In genomic region chr16:20871935-20872815, GRCh38 we compare ENCODE assay signal across 17 cellular contexts. TPM values are rescaled to one million over a fixed set of nuclear protein-coding genes. Genes with fewer than 3 reads are reported as not detected.
A peak's percentile ranks its signal among the peaks of the same experiment; 100 is the strongest.
DNase-seq lines count a peak whose midpoint lies in the region; ATAC-seq and TF ChIP-seq lines count a peak whose summit lies in the region.
"Had no signal": no experiment of that assay in that cellular context is flagged by ENCODE, and none has a peak within 500 bp of the region (broad histone marks: within the 10 kb centered on the region; RNA-seq: fewer than 3 reads in every experiment).

No MANE protein-coding gene starts in this region.

- no peak overlapping the region for H2AFZ ChIP-seq in mammary epithelial cell (ENCODE audit: low read depth, low read length)

- DNase-seq in MCF 10A (ENCODE audit: unreplicated experiment): no peak
- DNase-seq in mammary epithelial cell: no peak
- DNase-seq in activated naive CD8-positive, alpha-beta T cell treated with anti-CD3 and anti-CD28 coated beads, Interleukin-2, amount 10 ng/mL, durations not matched to agents 7 days and 5 days: no peak
- no peak for DNase-seq in right lobe of liver
- DNase-seq in tibial artery: no peak
- DNase-seq in stimulated activated CD4-positive, alpha-beta T cell treated with anti-CD3 and anti-CD28 coated beads, Interleukin-4, amount 100 ng/mL, for 1 hour: no peak
- no peak for DNase-seq in AML-193 (lab: John Stamatoyannopoulos, UW)
- DNase-seq: activated CD4-positive, CD25-positive, alpha-beta regulatory T cell treated with anti-CD3 and anti-CD28 coated beads, Interleukin-2, amount 50 U/mL, for 72 hours; activated naive CD4-positive, alpha-beta T cell treated with anti-CD3 and anti-CD28 coated beads, Interleukin-2, amount 10 ng/mL, durations not matched to agents 7 days and 5 days; GDM1; SHP77; stimulated activated CD4-positive, alpha-beta T cell treated with anti-CD3 and anti-CD28 coated beads, Interleukin-4, amount 100 ng/mL, for 4 hours; upper lobe of right lung had no signal

- no peak overlapping the region for H3K4me3 Mint-ChIP-seq in MCF 10A (ENCODE audit: unreplicated experiment)
- no peak overlapping the region for H3K4me3 Mint-ChIP-seq in activated naive CD8-positive, alpha-beta T cell treated with anti-CD3 and anti-CD28 coated beads, Interleukin-2, amount 10 ng/mL, durations not matched to agents 7 days and 5 days
- H3K4me3 Mint-ChIP-seq: activated naive CD4-positive, alpha-beta T cell treated with anti-CD3 and anti-CD28 coated beads, Interleukin-2, amount 10 ng/mL, durations not matched to agents 7 days and 5 days had no signal

- H3K9me3 ChIP-seq in mammary epithelial cell (replicated peaks; ENCODE audit: insufficient read depth, low read length) (no peaks in the 10 kb centered on the region), right lobe of liver (no peaks in the 10 kb centered on the region), tibial artery (no peaks in the 10 kb centered on the region)
- H3K9me3 ChIP-seq: HAP-1, neutrophil, upper lobe of right lung had no signal

- no peaks in the 10 kb centered on the region for H3K27me3 ChIP-seq in mammary epithelial cell (ENCODE audit: insufficient read depth, low read length)
- no peaks in the 10 kb centered on the region for H3K27me3 ChIP-seq in right lobe of liver
- no peaks in the 10 kb centered on the region for H3K27me3 ChIP-seq in tibial artery
- H3K27me3 ChIP-seq: cardiac muscle cell, neutrophil, upper lobe of right lung had no signal

- H3K27ac Mint-ChIP-seq in MCF 10A (ENCODE audit: low read depth, unreplicated experiment): peak overlapping the region; percentile 23
- peak overlapping the region; percentile 97 for H3K27ac Mint-ChIP-seq in activated naive CD8-positive, alpha-beta T cell treated with anti-CD3 and anti-CD28 coated beads, Interleukin-2, amount 10 ng/mL, durations not matched to agents 7 days and 5 days
- H3K27ac Mint-ChIP-seq: activated naive CD4-positive, alpha-beta T cell treated with anti-CD3 and anti-CD28 coated beads, Interleukin-2, amount 10 ng/mL, durations not matched to agents 7 days and 5 days had no signal

- no peak for TF ChIP-seq CTCF in MCF 10A (IDR thresholded peaks at IDR 0.05; ENCODE audit: unreplicated experiment)
- no peak for TF ChIP-seq CTCF in mammary epithelial cell (conservative IDR thresholded peaks at IDR 0.05 in 1 of 2, IDR thresholded peaks at IDR 0.05 in 1 of 2; ENCODE audit: extremely low read depth in 1 of 2, insufficient read depth in 1 of 2, low read depth in 1 of 2, low read length in 2 of 2)
- no peak for TF ChIP-seq CTCF in right lobe of liver (IDR thresholded peaks at IDR 0.05)
- TF ChIP-seq CTCF in tibial artery (IDR thresholded peaks at IDR 0.05): no peak

- POLR2A ChIA-PET in MCF 10A (lab: Yijun Ruan, JAX): interaction anchor here (9.9 to 13.3 kb wide), 2 partner anchors 19 to 29 kb away, joined by 260 to 343 read pairs; partner anchors contain the start of genes DCUN1D3 and LYRM1
- POLR2A ChIA-PET in activated naive CD8-positive, alpha-beta T cell treated with anti-CD3 and anti-CD28 coated beads, Interleukin-2, amount 10 ng/mL, durations not matched to agents 7 days and 5 days (lab: Charles Lee): interaction anchor here (1.5 to 4.2 kb wide), 2 partner anchors 28 kb away, joined by 8 to 51 read pairs; partner anchors contain the start of genes DCUN1D3 and LYRM1

- H3K4me3 ChIP-seq in mammary epithelial cell (replicated peaks in 1 of 3; ENCODE audit: insufficient read depth in 1 of 3, low read depth in 2 of 3, low read length in 3 of 3): no peak overlapping the region
- H3K4me3 ChIP-seq in right lobe of liver: no peak overlapping the region
- no peak overlapping the region for H3K4me3 ChIP-seq in tibial artery
- H3K4me3 ChIP-seq: cardiac muscle cell, HAP-1, upper lobe of right lung had no signal

- peaks cover 44% of the 10 kb centered on the region for H3K36me3 Mint-ChIP-seq in MCF 10A (ENCODE audit: insufficient read depth, unreplicated experiment)
- peaks cover 26% of the 10 kb centered on the region for H3K36me3 Mint-ChIP-seq in activated naive CD8-positive, alpha-beta T cell treated with anti-CD3 and anti-CD28 coated beads, Interleukin-2, amount 10 ng/mL, durations not matched to agents 7 days and 5 days

- CTCF ChIA-PET in MCF 10A (lab: Yijun Ruan, JAX) (interaction anchor here (0.6 to 2.4 kb wide), 6 partner anchors 21 to 1551 kb away, joined by 3 to 12 read pairs (median 3); no protein-coding TSS in a partner anchor), mammary epithelial cell (lab: Charles Lee; ENCODE audit: low non-redundant PET) (no interaction called here)

- BruUV-seq in MCF 10A (replicated peaks; lab: Mats Ljungman, UMichigan) (no TSS peak), mammary epithelial cell (replicated peaks; lab: Mats Ljungman, UMichigan) (no TSS peak)

- no peaks in the 10 kb centered on the region for H4K20me1 ChIP-seq in mammary epithelial cell (ENCODE audit: insufficient read depth, low read length)

- H3K27me3 Mint-ChIP-seq in MCF 10A (ENCODE audit: insufficient read depth, unreplicated experiment): no peaks in the 10 kb centered on the region
- no peaks in the 10 kb centered on the region for H3K27me3 Mint-ChIP-seq in activated naive CD8-positive, alpha-beta T cell treated with anti-CD3 and anti-CD28 coated beads, Interleukin-2, amount 10 ng/mL, durations not matched to agents 7 days and 5 days
- H3K27me3 Mint-ChIP-seq: activated naive CD4-positive, alpha-beta T cell treated with anti-CD3 and anti-CD28 coated beads, Interleukin-2, amount 10 ng/mL, durations not matched to agents 7 days and 5 days had no signal

- no peak overlapping the region for H3K4me2 ChIP-seq in mammary epithelial cell (ENCODE audit: insufficient read depth, low read depth, low read length)

- peaks cover 56% of the 10 kb centered on the region for H3K4me1 Mint-ChIP-seq in MCF 10A (ENCODE audit: insufficient read depth, unreplicated experiment)
- H3K4me1 Mint-ChIP-seq in activated naive CD8-positive, alpha-beta T cell treated with anti-CD3 and anti-CD28 coated beads, Interleukin-2, amount 10 ng/mL, durations not matched to agents 7 days and 5 days: peaks cover 68% of the 10 kb centered on the region

- H3K9ac ChIP-seq in mammary epithelial cell (ENCODE audit: insufficient read depth, low read length): no peak overlapping the region

- 73% methylated on average over 9 of the region's 9 CpGs for WGBS in mammary epithelial cell (ENCODE audit: low coverage, missing lambda C conversion rate)
- 47% methylated on average over 9 of the region's 9 CpGs for WGBS in right lobe of liver (ENCODE audit: insufficient coverage, low coverage, low lambda C conversion rate, missing lambda C conversion rate)

- H3K79me2 ChIP-seq in mammary epithelial cell (ENCODE audit: insufficient read depth, low read length): peaks cover 95% of the 10 kb centered on the region

- in situ Hi-C loops in mammary epithelial cell (cut with MboI; ENCODE audit: low sequenced_read_pairs in 2 of 2): loop anchor here in 1 of 2 donors (25.0 kb wide), 1 partner anchor 1465 kb away; no protein-coding TSS in a partner anchor

- no peak for TF ChIP-seq POLR2A in right lobe of liver (IDR thresholded peaks at IDR 0.05)

- dilution Hi-C loops in mammary epithelial cell (cut with HindIII; ENCODE audit: low sequenced_read_pairs): no loop called here

- no peak overlapping the region for H3K27ac ChIP-seq in mammary epithelial cell (ENCODE audit: insufficient read depth, low read depth, low read length)
- H3K27ac ChIP-seq in right lobe of liver: peak overlapping the region in 2 of 3 donors; percentile 18 to 30
- H3K27ac ChIP-seq in tibial artery: peak overlapping the region; percentile 71 to 74
- H3K27ac ChIP-seq: cardiac muscle cell, neutrophil had no signal

- no peaks in the 10 kb centered on the region for H3K9me3 Mint-ChIP-seq in MCF 10A (ENCODE audit: unreplicated experiment)
- peaks cover 1% of the 10 kb centered on the region for H3K9me3 Mint-ChIP-seq in activated naive CD8-positive, alpha-beta T cell treated with anti-CD3 and anti-CD28 coated beads, Interleukin-2, amount 10 ng/mL, durations not matched to agents 7 days and 5 days
- H3K9me3 Mint-ChIP-seq: activated naive CD4-positive, alpha-beta T cell treated with anti-CD3 and anti-CD28 coated beads, Interleukin-2, amount 10 ng/mL, durations not matched to agents 7 days and 5 days had no signal

- no peak for ATAC-seq in activated naive CD8-positive, alpha-beta T cell treated with anti-CD3 and anti-CD28 coated beads, Interleukin-2, amount 10 ng/mL, durations not matched to agents 7 days and 5 days (ENCODE audit: low read depth)
- ATAC-seq in right lobe of liver: peak in 1 of 4 donors; percentile 11
- no peak for ATAC-seq in GM19324 (IDR thresholded peaks at IDR 0.05; ENCODE audit: low FRiP score, unreplicated experiment)
- ATAC-seq: upper lobe of right lung had no signal

- H3K4me1 ChIP-seq in mammary epithelial cell (ENCODE audit: insufficient read depth, low read length) (peaks cover 43% of the 10 kb centered on the region), right lobe of liver (peaks cover 0 to 66% (median 27%) of the 10 kb centered on the region in 4 donors), tibial artery (peaks cover 0 to 87% (median 79%) of the 10 kb centered on the region in 4 donors)
- H3K4me1 ChIP-seq: HAP-1 had no signal

- intact Hi-C loops in MCF 10A (cut with micrococcal nuclease): no loop called here
- intact Hi-C loops in mammary epithelial cell (cut with micrococcal nuclease): no loop called here
- intact Hi-C loops in right lobe of liver (cut with DNase I): no loop called here
- intact Hi-C loops in tibial artery (cut with DNase I; ENCODE audit: low total_unique reads): no loop called here

- no peaks in the 10 kb centered on the region for H3K36me3 ChIP-seq in mammary epithelial cell (ENCODE audit: insufficient read depth, low read length)
- H3K36me3 ChIP-seq in right lobe of liver: no peaks in the 10 kb centered on the region
- no peaks in the 10 kb centered on the region for H3K36me3 ChIP-seq in tibial artery
- H3K36me3 ChIP-seq: cardiac muscle cell, HAP-1, neutrophil, upper lobe of right lung had no signal

RNA-seq across cellular contexts. Expression of gene DCUN1D3, which starts 28.0 kb away (rescaled TPM):
- total RNA-seq in MCF 10A (2022) (31.0 and 31.7 TPM in 2 replicates), mammary epithelial cell (10 to 100 TPM; 20.2 to 25.0 TPM), right lobe of liver (10 to 100 TPM; 10.3 to 15.1 (median 13.8) TPM)
- 5.4 TPM for polyA plus RNA-seq in mammary epithelial cell
- 10.9 TPM for polyA minus RNA-seq in mammary epithelial cell
- 10 to 100 TPM; 12.0 to 13.1 TPM for total RNA-seq in activated naive CD8-positive, alpha-beta T cell treated with anti-CD3 and anti-CD28 coated beads, Interleukin-2, amount 10 ng/mL, durations not matched to agents 7 days and 5 days

RNA-seq across cellular contexts. Expression of gene LYRM1, which starts 28.4 kb away (rescaled TPM):
- 67.3 and 92.8 TPM in 2 replicates for total RNA-seq in MCF 10A (2022)
- total RNA-seq in mammary epithelial cell: 10 to 100 TPM; 20.8 to 24.3 TPM
- 25.3 TPM for polyA plus RNA-seq in mammary epithelial cell
- 10.0 TPM for polyA minus RNA-seq in mammary epithelial cell
- total RNA-seq in activated naive CD8-positive, alpha-beta T cell treated with anti-CD3 and anti-CD28 coated beads, Interleukin-2, amount 10 ng/mL, durations not matched to agents 7 days and 5 days: 10 to 100 TPM; 24.9 to 26.9 TPM
- total RNA-seq in right lobe of liver: 100 to 1,000 TPM in 1 of 6 experiments, 10 to 100 TPM in 5; 32.4 to 102 (median 37.9) TPM
